ENCODE assay signal across 17 cellular contexts in genomic region chr1:68270993-68271392, GRCh38. TPM values are rescaled to one million over a fixed set of nuclear protein-coding genes. Genes with fewer than 3 reads are reported as not detected.
"Had no signal": no experiment of that assay in that cellular context is flagged by ENCODE, and none has a peak within 500 bp of the region (broad histone marks: within the 10 kb centered on the region; RNA-seq: fewer than 3 reads in every experiment).

No MANE protein-coding gene starts in this region.

- H3K4me3 ChIP-seq: adrenal gland, esophagus muscularis mucosa, heart left ventricle, lung, thyroid gland had no signal

- H2AFZ ChIP-seq: parathyroid adenoma had no signal

- ATAC-seq: activated CD4-positive, alpha-beta T cell treated with anti-CD3 and anti-CD28 coated beads for 36 hours; activated T-cell treated with anti-CD3 and anti-CD28 coated beads, Interleukin-2, amount 50 U/mL, for 4 hours; foreskin keratinocyte; left colon; stimulated activated memory B cell treated with anti-CD40 and anti-IgM and Interleukin-4, amounts not matched to agents 10 μg/mL and 1 μg/mL and 100 μg/mL, for 72 hours; T-cell had no signal

- H3K79me2 ChIP-seq: parathyroid adenoma had no signal

- H3K4me1 ChIP-seq: parathyroid adenoma, thyroid gland had no signal

- H3K27me3 ChIP-seq: adrenal gland, esophagus muscularis mucosa, foreskin keratinocyte, heart left ventricle, thyroid gland had no signal

- H3K9ac ChIP-seq: parathyroid adenoma had no signal

- H3K36me3 ChIP-seq: adrenal gland, esophagus muscularis mucosa, heart left ventricle, thyroid gland, WERI-Rb-1 had no signal

- H3K9me3 ChIP-seq: adrenal gland, esophagus muscularis mucosa, heart left ventricle, thyroid gland had no signal

- H3K27ac ChIP-seq: adrenal gland, esophagus muscularis mucosa, foreskin keratinocyte, heart left ventricle, parathyroid adenoma, thyroid gland, WERI-Rb-1 had no signal

- DNase-seq: activated CD4-positive, alpha-beta memory T cell treated with anti-CD3 and anti-CD28 coated beads, Interleukin-2, amount 10 ng/mL, durations not matched to agents 7 days and 5 days; activated CD4-positive, alpha-beta T cell treated with anti-CD3 and anti-CD28 coated beads for 36 hours; activated effector memory CD4-positive, alpha-beta T cell treated with Interleukin-2 at 50 U/mL for 16 hours; activated T-cell treated with anti-CD3 and anti-CD28 coated beads, Interleukin-2, amount 50 U/mL, for 4 hours; adrenal gland; foreskin keratinocyte; heart left ventricle; left colon; naive B cell; T-cell; T-helper 9 cell; thyroid gland; WERI-Rb-1 had no signal

RNA-seq across cellular contexts. Expression of gene WLS, which starts 38.7 kb away (rescaled TPM):
- total RNA-seq: activated CD4-positive, alpha-beta memory T cell treated with anti-CD3 and anti-CD28 coated beads, Interleukin-2, amount 10 ng/mL, durations not matched to agents 7 days and 5 days; activated CD4-positive, alpha-beta T cell treated with anti-CD3 and anti-CD28 coated beads for 36 hours had no signal
